Comparison of ENCODE assay signal across 20 cellular contexts in genomic region chr5:14790220-14790619, GRCh38.
DNase-seq lines count a peak whose midpoint lies in the region; ATAC-seq, FAIRE-seq and TF ChIP-seq lines count a peak whose summit lies in the region.
"Had no signal": no experiment of that assay in that cellular context is flagged by ENCODE, and none has a peak within 500 bp of the region (broad histone marks: within the 10 kb centered on the region; RNA-seq: fewer than 3 reads in every experiment).

No MANE protein-coding gene starts in this region.

- no peaks in the 10 kb centered on the region for H3K27me3 Mint-ChIP-seq in activated CD4-positive, alpha-beta memory T cell treated with anti-CD3 and anti-CD28 coated beads, Interleukin-2, amount 10 ng/mL, durations not matched to agents 7 days and 5 days
- H3K27me3 Mint-ChIP-seq in activated CD4-positive, alpha-beta memory T cell treated with anti-CD3 and anti-CD28 coated beads for 36 hours = no peaks in the 10 kb centered on the region
- H3K27me3 Mint-ChIP-seq in osteocyte (ENCODE audit: unreplicated experiment) = peaks cover 4% of the 10 kb centered on the region
- H3K27me3 Mint-ChIP-seq in Calu3 (ENCODE audit: unreplicated experiment) = no peaks in the 10 kb centered on the region

- BruUV-seq in K562 (replicated peaks; lab: Mats Ljungman, UMichigan) (no TSS peak), Calu3 (replicated peaks; lab: Mats Ljungman, UMichigan) (no TSS peak)

- 0% methylated on average over 2 of the region's 2 CpGs for WGBS in K562 (ENCODE audit: insufficient coverage, low coverage, missing lambda C conversion rate)

- CTCF ChIA-PET in activated CD4-positive, alpha-beta memory T cell treated with anti-CD3 and anti-CD28 coated beads, Interleukin-2, amount 10 ng/mL, durations not matched to agents 7 days and 5 days (lab: Charles Lee) = no interaction called here
- CTCF ChIA-PET in activated CD4-positive, alpha-beta memory T cell treated with anti-CD3 and anti-CD28 coated beads for 36 hours (lab: Charles Lee) = no interaction called here
- CTCF ChIA-PET in K562 (lab: Yijun Ruan, JAX; ENCODE audit: low intra/inter-chr PET ratio) = no interaction called here
- CTCF ChIA-PET in Calu3 (lab: Charles Lee) = no interaction called here

- POLR2A ChIA-PET in activated CD4-positive, alpha-beta memory T cell treated with anti-CD3 and anti-CD28 coated beads, Interleukin-2, amount 10 ng/mL, durations not matched to agents 7 days and 5 days (lab: Charles Lee) = no interaction called here
- POLR2A ChIA-PET in activated CD4-positive, alpha-beta memory T cell treated with anti-CD3 and anti-CD28 coated beads for 36 hours (lab: Charles Lee) = no interaction called here
- POLR2A ChIA-PET in K562 (lab: Yijun Ruan, JAX) = no interaction called here

- TF ChIP-seq CTCF in K562 (IDR thresholded peaks at IDR 0.05 in 2 of 3, conservative IDR thresholded peaks at IDR 0.05 in 1 of 3; ENCODE audit: insufficient read depth in 2 of 3, low read depth in 1 of 3, low read length in 3 of 3) = no peak
- TF ChIP-seq CTCF in osteocyte (IDR thresholded peaks at IDR 0.05) = no peak
- TF ChIP-seq CTCF in Calu3 (IDR thresholded peaks at IDR 0.05; ENCODE audit: unreplicated experiment) = no peak

- no peaks in the 10 kb centered on the region for H3K36me3 ChIP-seq in K562 (ENCODE audit: control insufficient read depth, insufficient read depth, low read length)

- peaks cover 4% of the 10 kb centered on the region; the same call in 1 of the 2 replicates for H4K20me1 ChIP-seq in K562 (replicated peaks; ENCODE audit: control insufficient read depth, insufficient read depth, low read length)

- no peak for DNase-seq in activated CD4-positive, alpha-beta memory T cell treated with anti-CD3 and anti-CD28 coated beads, Interleukin-2, amount 10 ng/mL, durations not matched to agents 7 days and 5 days
- no peak for DNase-seq in activated CD4-positive, alpha-beta memory T cell treated with anti-CD3 and anti-CD28 coated beads for 36 hours
- peak; percentile 5 for DNase-seq in M059J (ENCODE audit: low read depth)
- no peak for DNase-seq in K562 (ENCODE audit: extremely low read depth in 1 of 4, low spot score in 3 of 4)
- DNase-seq in osteocyte (ENCODE audit: extremely low spot score, unreplicated experiment) = no peak
- DNase-seq in C1 segment of cervical spinal cord (lab: John Stamatoyannopoulos, UW) = no peak
- DNase-seq in Calu3 = no peak
- DNase-seq: amygdala, GDM1, heart left ventricle, NCI-H187, NCI-H446 treated with DMSO at 0.1 percent for 48 hours, retina, SIG-M5 had no signal

- H3K9ac ChIP-seq in K562 (ENCODE audit: insufficient read depth in 1 of 2, low read depth in 2 of 2, low read length in 2 of 2) = no peak overlapping the region

- H3K4me1 ChIP-seq in K562 (replicated peaks in 1 of 2; ENCODE audit: control insufficient read depth in 2 of 2, insufficient read depth in 2 of 2, low read length in 2 of 2) = no peaks in the 10 kb centered on the region

- H3K27ac Mint-ChIP-seq in activated CD4-positive, alpha-beta memory T cell treated with anti-CD3 and anti-CD28 coated beads, Interleukin-2, amount 10 ng/mL, durations not matched to agents 7 days and 5 days = peak overlapping the region; percentile 2
- H3K27ac Mint-ChIP-seq in activated CD4-positive, alpha-beta memory T cell treated with anti-CD3 and anti-CD28 coated beads for 36 hours = no peak overlapping the region
- H3K27ac Mint-ChIP-seq in osteocyte (ENCODE audit: unreplicated experiment) = peak overlapping the region; percentile 56
- no peak overlapping the region for H3K27ac Mint-ChIP-seq in Calu3 (ENCODE audit: unreplicated experiment)
- H3K27ac Mint-ChIP-seq: GM23338 had no signal

- peaks cover 0 to 20% of the 10 kb centered on the region in 2 experiments; a peak in 3 of 5 replicates for H3K27me3 ChIP-seq in K562 (ENCODE audit: control insufficient read depth in 2 of 2, insufficient read depth in 2 of 2, low read length in 2 of 2)
- H3K27me3 ChIP-seq: heart left ventricle had no signal

- FAIRE-seq in K562 (lab: Jason Lieb, UNC) = no peak
- FAIRE-seq: D721Med, GM12892, keratinocyte had no signal

- H3K4me2 ChIP-seq in K562 (ENCODE audit: insufficient read depth, low read length) = no peak overlapping the region
- H3K4me2 ChIP-seq: GM23338 had no signal

- peaks cover 22% of the 10 kb centered on the region for H3K36me3 Mint-ChIP-seq in activated CD4-positive, alpha-beta memory T cell treated with anti-CD3 and anti-CD28 coated beads, Interleukin-2, amount 10 ng/mL, durations not matched to agents 7 days and 5 days (ENCODE audit: low read depth)
- peaks cover 14% of the 10 kb centered on the region for H3K36me3 Mint-ChIP-seq in activated CD4-positive, alpha-beta memory T cell treated with anti-CD3 and anti-CD28 coated beads for 36 hours
- H3K36me3 Mint-ChIP-seq in osteocyte (ENCODE audit: unreplicated experiment) (peaks cover 6% of the 10 kb centered on the region), Calu3 (ENCODE audit: insufficient read depth, unreplicated experiment) (no peaks in the 10 kb centered on the region)

- peaks cover 9% of the 10 kb centered on the region for H3K4me1 Mint-ChIP-seq in activated CD4-positive, alpha-beta memory T cell treated with anti-CD3 and anti-CD28 coated beads, Interleukin-2, amount 10 ng/mL, durations not matched to agents 7 days and 5 days
- H3K4me1 Mint-ChIP-seq in activated CD4-positive, alpha-beta memory T cell treated with anti-CD3 and anti-CD28 coated beads for 36 hours (ENCODE audit: low read depth) = peaks cover 35% of the 10 kb centered on the region
- peaks cover 7% of the 10 kb centered on the region for H3K4me1 Mint-ChIP-seq in osteocyte (ENCODE audit: unreplicated experiment)
- peaks cover 8% of the 10 kb centered on the region for H3K4me1 Mint-ChIP-seq in Calu3 (ENCODE audit: low read depth, unreplicated experiment)
- H3K4me1 Mint-ChIP-seq: GM23338 had no signal

- no peaks in the 10 kb centered on the region for H3K9me3 ChIP-seq in K562 (replicated peaks; ENCODE audit: control insufficient read depth, insufficient read depth, low read depth, low read length)
- H3K9me3 ChIP-seq: heart left ventricle had no signal

- TF ChIP-seq POLR2A in K562 (conservative IDR thresholded peaks at IDR 0.05) = no peak

- H2AFZ ChIP-seq in K562 (ENCODE audit: low read depth, low read length) = no peak overlapping the region
- H2AFZ ChIP-seq: GM23338 had no signal

- H3K4me3 ChIP-seq in K562 = no peak overlapping the region
- H3K4me3 ChIP-seq: coronary artery, GM23338, heart left ventricle had no signal

- intact Hi-C loops in activated CD4-positive, alpha-beta memory T cell treated with anti-CD3 and anti-CD28 coated beads for 36 hours (cut with micrococcal nuclease) = no loop called here
- intact Hi-C loops in K562 (cut with micrococcal nuclease) = no loop called here
- intact Hi-C loops in Calu3 (cut with micrococcal nuclease; ENCODE audit: unreplicated experiment) = no loop called here

- no peaks in the 10 kb centered on the region for H3K9me1 ChIP-seq in K562 (ENCODE audit: control insufficient read depth, insufficient read depth, low read length)

- no peak for TF ChIP-seq RAD21 in K562 (CRISPR knock-in tag; conservative IDR thresholded peaks at IDR 0.05 in 1 of 2, IDR thresholded peaks at IDR 0.05 in 1 of 2)

- ATAC-seq in K562 = no peak
- no peak for ATAC-seq in HG03571 (IDR thresholded peaks at IDR 0.05; ENCODE audit: unreplicated experiment)
- ATAC-seq: GM23338 had no signal

- no peaks in the 10 kb centered on the region for H3K79me2 ChIP-seq in K562 (ENCODE audit: control insufficient read depth, insufficient read depth, low read length)

- H3K9me3 Mint-ChIP-seq in activated CD4-positive, alpha-beta memory T cell treated with anti-CD3 and anti-CD28 coated beads, Interleukin-2, amount 10 ng/mL, durations not matched to agents 7 days and 5 days = no peaks in the 10 kb centered on the region
- no peaks in the 10 kb centered on the region for H3K9me3 Mint-ChIP-seq in activated CD4-positive, alpha-beta memory T cell treated with anti-CD3 and anti-CD28 coated beads for 36 hours
- H3K9me3 Mint-ChIP-seq in osteocyte (ENCODE audit: unreplicated experiment) (no peaks in the 10 kb centered on the region), Calu3 (ENCODE audit: low read depth, unreplicated experiment) (no peaks in the 10 kb centered on the region)
- H3K9me3 Mint-ChIP-seq: GM23338 had no signal

- in situ Hi-C loops in K562 (cut with MboI) = no loop called here

- no peak overlapping the region for H3K4me3 Mint-ChIP-seq in activated CD4-positive, alpha-beta memory T cell treated with anti-CD3 and anti-CD28 coated beads, Interleukin-2, amount 10 ng/mL, durations not matched to agents 7 days and 5 days
- no peak overlapping the region for H3K4me3 Mint-ChIP-seq in activated CD4-positive, alpha-beta memory T cell treated with anti-CD3 and anti-CD28 coated beads for 36 hours
- H3K4me3 Mint-ChIP-seq in osteocyte (ENCODE audit: unreplicated experiment) (no peak overlapping the region), Calu3 (ENCODE audit: low read depth, unreplicated experiment) (no peak overlapping the region)
- H3K4me3 Mint-ChIP-seq: GM23338 had no signal

- no peak for TF ChIP-seq EP300 in K562 (IDR thresholded peaks at IDR 0.05; ENCODE audit: low read length)

- H3K27ac ChIP-seq in K562 (ENCODE audit: extremely low read depth, low read depth, low read length) = no peak overlapping the region

TF ChIP-seq in K562, 482 proteins besides CTCF, POLR2A, EP300 and RAD21 (continues in another document):
- TF ChIP-seq ZNF551 (CRISPR knock-in tag; IDR thresholded peaks at IDR 0.05) = no peak
- no peak for TF ChIP-seq THAP12 (CRISPR knock-in tag; IDR thresholded peaks at IDR 0.05)
- TF ChIP-seq SMAD4 (CRISPR knock-in tag; conservative IDR thresholded peaks at IDR 0.05) = no peak
- peak in 1 of 2 experiments; percentile 76; a peak in 2 of 4 replicates for TF ChIP-seq FOXA3 (CRISPR knock-in tag; conservative IDR thresholded peaks at IDR 0.05 in 1 of 2, IDR thresholded peaks at IDR 0.05 in 1 of 2)
- TF ChIP-seq ZNF274 (IDR thresholded peaks at IDR 0.05; ENCODE audit: borderline replicate concordance, low read depth, low read length) = no peak

Comparison
In these comparisons a context has a peak if more than half of its experiments do, and no peak if none do; other contexts are left out.
1. H3K27ac Mint-ChIP-seq: peak in activated CD4-positive, alpha-beta memory T cell treated with anti-CD3 and anti-CD28 coated beads, Interleukin-2, amount 10 ng/mL, durations not matched to agents 7 days and 5 days (single experiment) and osteocyte (single experiment); none in activated CD4-positive, alpha-beta memory T cell treated with anti-CD3 and anti-CD28 coated beads for 36 hours (single experiment) and Calu3 (single experiment).